11 cellular contexts compared by ENCODE assay signal in the genomic region with DNA sequence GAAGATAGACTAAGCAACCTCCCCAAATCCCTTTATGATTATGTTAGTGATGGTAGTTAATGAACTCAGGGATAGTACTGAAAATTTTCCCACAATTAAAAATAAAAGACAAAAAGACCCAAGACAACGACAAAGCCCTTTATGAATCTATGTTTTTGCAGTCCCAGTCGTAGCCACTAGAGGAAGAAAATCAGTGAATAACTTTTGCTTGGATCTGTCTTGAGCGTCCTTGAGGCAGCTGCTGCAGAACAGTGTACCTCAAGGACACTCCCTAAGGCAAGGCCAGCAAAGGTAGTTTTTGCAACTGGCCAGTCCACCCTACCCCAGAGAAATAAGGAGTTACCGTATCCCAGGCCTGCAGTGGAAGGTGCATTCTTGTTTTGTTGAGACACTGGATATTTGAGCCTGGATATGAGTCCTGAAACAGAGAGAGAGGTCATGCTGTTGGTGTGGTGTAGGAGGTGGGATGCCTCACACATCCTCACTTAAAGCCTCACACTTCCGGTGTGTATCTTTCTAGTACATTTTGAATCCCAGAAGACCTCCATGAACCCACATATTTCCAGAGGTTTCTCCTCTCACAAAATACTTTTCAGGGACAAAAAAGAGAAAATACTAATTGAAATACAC. TPM values are rescaled to one million over a fixed set of nuclear protein-coding genes. Genes with fewer than 3 reads are reported as not detected.
DNase-seq lines count a peak whose midpoint lies in the region; ATAC-seq and TF ChIP-seq lines count a peak whose summit lies in the region.
"Had no signal": no experiment of that assay in that cellular context is flagged by ENCODE, and none has a peak within 500 bp of the region (broad histone marks: within the 10 kb centered on the region; RNA-seq: fewer than 3 reads in every experiment).

No MANE protein-coding gene starts in this region.

- no peak for ATAC-seq in gastrocnemius medialis
- ATAC-seq: left ventricle myocardium superior had no signal

- CTCF ChIA-PET in BJ (lab: Yijun Ruan, JAX): no interaction called here

- peak; percentile 28; the same call in 1 of the 2 replicates for TF ChIP-seq CTCF in BJ (IDR thresholded peaks at IDR 0.05; ENCODE audit: insufficient read depth, low read depth, low read length)
- no peak for TF ChIP-seq CTCF in gastrocnemius medialis (IDR thresholded peaks at IDR 0.05 in 4 of 5, conservative IDR thresholded peaks at IDR 0.05 in 1 of 5)

- H3K27ac ChIP-seq in gastrocnemius medialis: no peak overlapping the region

- TF ChIP-seq POLR2A in gastrocnemius medialis (IDR thresholded peaks at IDR 0.05): no peak

- DNase-seq in BJ (ENCODE audit: low read depth) (no peak), H7 (peak; percentile 23), SW480 (ENCODE audit: low spot score) (peak; percentile 10), left kidney (ENCODE audit: low read depth, low spot score) (peak; percentile 25), occipital lobe (lab: John Stamatoyannopoulos, UW) (no peak), gastrocnemius medialis (no peak)
- no peak for DNase-seq in activated T-cell treated with anti-CD3 and anti-CD28 coated beads, Interleukin-2, amount 50 U/mL, for 1 hour
- no peak for DNase-seq in activated naive CD4-positive, alpha-beta T cell treated with anti-CD3 and anti-CD28 coated beads, Interleukin-2, amount 50 U/mL, for 16 hours
- DNase-seq: activated CD4-positive, alpha-beta T cell treated with anti-CD3 and anti-CD28 coated beads for 4 hours; left ventricle myocardium superior; NCI-H2107 had no signal

- H3K4me3 ChIP-seq in BJ (ENCODE audit: low read depth, low read length) (no peak overlapping the region), H7 (ENCODE audit: insufficient read depth, low read depth, low read length) (no peak overlapping the region), gastrocnemius medialis (no peak overlapping the region)

- in situ Hi-C loops in gastrocnemius medialis (cut with MboI; ENCODE audit: low sequenced_read_pairs in 4 of 4): no loop called here

- no peaks in the 10 kb centered on the region for H3K27me3 ChIP-seq in BJ (ENCODE audit: control insufficient read depth, insufficient read depth, low read length)
- no peaks in the 10 kb centered on the region for H3K27me3 ChIP-seq in H7 (ENCODE audit: control insufficient read depth, insufficient read depth, low read length)
- H3K27me3 ChIP-seq in gastrocnemius medialis: peaks cover 0 to 2% (median 0%) of the 10 kb centered on the region in 3 donors

- no peaks in the 10 kb centered on the region for H3K36me3 ChIP-seq in BJ (ENCODE audit: control insufficient read depth, insufficient read depth, low read length)
- H3K36me3 ChIP-seq in H7 (replicated peaks; ENCODE audit: control insufficient read depth, insufficient read depth, low read length): no peaks in the 10 kb centered on the region
- no peaks in the 10 kb centered on the region for H3K36me3 ChIP-seq in gastrocnemius medialis

- H3K4me1 ChIP-seq in gastrocnemius medialis: no peaks in the 10 kb centered on the region

- no peaks in the 10 kb centered on the region for H3K9me3 ChIP-seq in gastrocnemius medialis

- intact Hi-C loops in gastrocnemius medialis (cut with DNase I; ENCODE audit: low total_unique reads): no loop called here

- POLR2A ChIA-PET in BJ (lab: Charles Lee): no interaction called here

RNA-seq across cellular contexts. Expression of a gene that starts 8.7 kb away (rescaled TPM):
- 5.9 and 6.4 TPM in 2 replicates for polyA plus RNA-seq in BJ (2011; rRNA removed)
- 2.9 and 5.2 TPM in 2 replicates for polyA minus RNA-seq in BJ (2011; rRNA and poly(A)+ RNA removed)
- total RNA-seq in H7 (2014; rRNA removed; shearing (Covaris generic)): 6.2 and 8.4 TPM in 2 replicates
- total RNA-seq in occipital lobe (5.6 TPM), gastrocnemius medialis (1 to 10 TPM; 1.9 to 9.5 (median 4.9) TPM)

RNA-seq across cellular contexts. Expression of a gene that starts 28.7 kb away (rescaled TPM):
- polyA plus RNA-seq in BJ (2011; rRNA removed): not detected in 2 replicates
- polyA minus RNA-seq in BJ (2011; rRNA and poly(A)+ RNA removed): not detected in 2 replicates
- total RNA-seq in H7 (2014; rRNA removed; shearing (Covaris generic)): 0.07 and 0.11 TPM in 2 replicates
- total RNA-seq in occipital lobe: 0.94 TPM
- total RNA-seq in gastrocnemius medialis: 1 to 10 TPM in 1 of 4 donors, under 1 TPM in 2, not detected in 1; 0.75 to 1.5 (median 1.00) TPM

RNA-seq across cellular contexts. Expression of a gene that starts 33.5 kb away (rescaled TPM):
- 1,079 and 2,002 TPM in 2 replicates for polyA plus RNA-seq in BJ (2011; rRNA removed)
- 15.4 and 36.1 TPM in 2 replicates for polyA minus RNA-seq in BJ (2011; rRNA and poly(A)+ RNA removed)
- total RNA-seq in H7 (2014; rRNA removed; shearing (Covaris generic)): 794 and 812 TPM in 2 replicates
- 287 TPM for total RNA-seq in occipital lobe
- 1,000 to 10,000 TPM in 3 of 4 donors, 100 to 1,000 TPM in 1; 627 to 1,470 (median 1,100) TPM for total RNA-seq in gastrocnemius medialis

RNA-seq across cellular contexts. Expression of a gene that starts 50.4 kb away (rescaled TPM):
- polyA plus RNA-seq in BJ (2011; rRNA removed): 28.4 and 29.2 TPM in 2 replicates
- polyA minus RNA-seq in BJ (2011; rRNA and poly(A)+ RNA removed): 4.7 and 9.0 TPM in 2 replicates
- 48.1 and 58.3 TPM in 2 replicates for total RNA-seq in H7 (2014; rRNA removed; shearing (Covaris generic))
- total RNA-seq in occipital lobe (20.7 TPM), gastrocnemius medialis (10 to 100 TPM; 13.4 to 16.3 (median 14.6) TPM)

RNA-seq across cellular contexts. Expression of a gene that starts 50.7 kb away (rescaled TPM):
- polyA plus RNA-seq in BJ (2011; rRNA removed): 17.9 and 37.4 TPM in 2 replicates
- 13.1 and 13.8 TPM in 2 replicates for polyA minus RNA-seq in BJ (2011; rRNA and poly(A)+ RNA removed)
- 33.5 and 35.0 TPM in 2 replicates for total RNA-seq in H7 (2014; rRNA removed; shearing (Covaris generic))
- total RNA-seq in occipital lobe (92.5 TPM), gastrocnemius medialis (10 to 100 TPM; 33.8 to 58.1 (median 43.3) TPM)

Comparison
In these comparisons a context has a peak if more than half of its experiments do, and no peak if none do; other contexts are left out.
1. DNase-seq: peak in H7 (single experiment), SW480 (single experiment) and left kidney (single experiment); none in BJ (single experiment), activated T-cell treated with anti-CD3 and anti-CD28 coated beads, Interleukin-2, amount 50 U/mL, for 1 hour (single experiment), occipital lobe (single experiment), gastrocnemius medialis (0 of 2) and activated naive CD4-positive, alpha-beta T cell treated with anti-CD3 and anti-CD28 coated beads, Interleukin-2, amount 50 U/mL, for 16 hours (single experiment).